In genomic region chr19:16830679-16831078, GRCh38 we compare ENCODE assay signal across 9 cellular contexts. TPM values are rescaled to one million over a fixed set of nuclear protein-coding genes. Genes with fewer than 3 reads are reported as not detected.
DNase-seq lines count a peak whose midpoint lies in the region; ATAC-seq, FAIRE-seq and TF ChIP-seq lines count a peak whose summit lies in the region.
"Had no signal": no experiment of that assay in that cellular context is flagged by ENCODE, and none has a peak within 500 bp of the region (broad histone marks: within the 10 kb centered on the region; RNA-seq: fewer than 3 reads in every experiment).

No MANE protein-coding gene starts in this region.

- H3K27ac Mint-ChIP-seq in CD4-positive, alpha-beta T cell = peak overlapping the region; percentile 85
- H3K27ac Mint-ChIP-seq in central memory CD8-positive, alpha-beta T cell (ENCODE audit: low read depth) = no peak overlapping the region
- peak overlapping the region; percentile 47 to 93 (median 88) for H3K27ac Mint-ChIP-seq in naive thymus-derived CD8-positive, alpha-beta T cell

- no peaks in the 10 kb centered on the region for H3K9me3 ChIP-seq in CD4-positive, alpha-beta T cell (ENCODE audit: control insufficient read depth, low read length)
- H3K9me3 ChIP-seq in MG63 = no peaks in the 10 kb centered on the region

- intact Hi-C loops in CD4-positive, alpha-beta T cell (cut with DNase I, micrococcal nuclease) = no loop called here

- TF ChIP-seq CTCF in CD4-positive, alpha-beta T cell (IDR thresholded peaks at IDR 0.05) = no peak
- TF ChIP-seq CTCF in D721Med (IDR thresholded peaks at IDR 0.05; ENCODE audit: insufficient read depth, missing control alignments) = no peak

- H3K4me1 Mint-ChIP-seq in CD4-positive, alpha-beta T cell (ENCODE audit: low read depth) = peaks cover 31% of the 10 kb centered on the region
- H3K4me1 Mint-ChIP-seq in central memory CD8-positive, alpha-beta T cell = peaks cover 12% of the 10 kb centered on the region
- peaks cover 9 to 43% (median 28%) of the 10 kb centered on the region in 4 donors for H3K4me1 Mint-ChIP-seq in naive thymus-derived CD8-positive, alpha-beta T cell

- CTCF ChIA-PET in CD4-positive, alpha-beta T cell (lab: Charles Lee) = no interaction called here

- DNase-seq in CD4-positive, alpha-beta T cell = no peak
- DNase-seq in MG63 = no peak
- DNase-seq in central memory CD8-positive, alpha-beta T cell (ENCODE audit: low spot score in 2 of 2) = no peak
- DNase-seq in naive thymus-derived CD8-positive, alpha-beta T cell = no peak
- no peak for DNase-seq in stimulated activated CD4-positive, alpha-beta T cell treated with anti-CD3 and anti-CD28 coated beads, Interleukin-4, amount 100 ng/mL, for 1 hour
- no peak for DNase-seq in D721Med (ENCODE audit: insufficient read length, low spot score)
- no peak for DNase-seq in NCI-H69 (lab: John Stamatoyannopoulos, UW)
- no peak for DNase-seq in NCI-H2029 treated with DMSO at 0.1 percent for 48 hours (lab: John Stamatoyannopoulos, UW)

- H3K36me3 ChIP-seq in MG63 = peaks cover 48% of the 10 kb centered on the region

- no peaks in the 10 kb centered on the region for H3K27me3 ChIP-seq in CD4-positive, alpha-beta T cell (ENCODE audit: control insufficient read depth, insufficient read depth, low read length)
- H3K27me3 ChIP-seq in MG63 = no peaks in the 10 kb centered on the region

- peaks cover 38% of the 10 kb centered on the region for H3K36me3 Mint-ChIP-seq in CD4-positive, alpha-beta T cell (ENCODE audit: low read depth)
- H3K36me3 Mint-ChIP-seq in central memory CD8-positive, alpha-beta T cell (ENCODE audit: insufficient read depth) = peaks cover 29% of the 10 kb centered on the region
- H3K36me3 Mint-ChIP-seq in naive thymus-derived CD8-positive, alpha-beta T cell = peaks cover 0 to 44% (median 9%) of the 10 kb centered on the region in 3 donors

- POLR2A ChIA-PET in CD4-positive, alpha-beta T cell (lab: Charles Lee) = no interaction called here
- POLR2A ChIA-PET in naive thymus-derived CD8-positive, alpha-beta T cell (lab: Charles Lee) = interaction anchor here (0.7 kb wide), 1 partner anchor 68 kb away, joined by 5 read pairs; no protein-coding TSS in a partner anchor

- peaks cover 15% of the 10 kb centered on the region for H3K27me3 Mint-ChIP-seq in CD4-positive, alpha-beta T cell
- H3K27me3 Mint-ChIP-seq in central memory CD8-positive, alpha-beta T cell = peaks cover 21% of the 10 kb centered on the region
- H3K27me3 Mint-ChIP-seq in naive thymus-derived CD8-positive, alpha-beta T cell = peaks cover 4 to 13% (median 7%) of the 10 kb centered on the region in 5 donors

- H3K9me3 Mint-ChIP-seq in CD4-positive, alpha-beta T cell = no peaks in the 10 kb centered on the region
- no peaks in the 10 kb centered on the region for H3K9me3 Mint-ChIP-seq in central memory CD8-positive, alpha-beta T cell
- no peaks in the 10 kb centered on the region for H3K9me3 Mint-ChIP-seq in naive thymus-derived CD8-positive, alpha-beta T cell

- H3K4me3 Mint-ChIP-seq in CD4-positive, alpha-beta T cell = peak overlapping the region; percentile 88
- peak overlapping the region; percentile 81 for H3K4me3 Mint-ChIP-seq in central memory CD8-positive, alpha-beta T cell
- H3K4me3 Mint-ChIP-seq in naive thymus-derived CD8-positive, alpha-beta T cell = peak overlapping the region; percentile 76 to 91 (median 84)

- no peak overlapping the region for H3K27ac ChIP-seq in CD4-positive, alpha-beta T cell (ENCODE audit: low read depth, low read length)

- FAIRE-seq in D721Med (lab: Jason Lieb, UNC) = no peak

- no peak for ATAC-seq in CD4-positive, alpha-beta T cell (ENCODE audit: poor library complexity)
- no peak for ATAC-seq in central memory CD8-positive, alpha-beta T cell (replicated peaks; ENCODE audit: extremely low read depth, poor library complexity, severe bottlenecking)
- ATAC-seq in naive thymus-derived CD8-positive, alpha-beta T cell = no peak

- H3K4me3 ChIP-seq in MG63 = peak overlapping the region; percentile 91

RNA-seq across cellular contexts. Expression of gene SIN3B, which starts 1.5 kb away (rescaled TPM):
- total RNA-seq in CD4-positive, alpha-beta T cell = 10 to 100 TPM; 52.4 to 53.7 TPM
- 24.3 and 44.1 TPM in 2 replicates for total RNA-seq in MG63 (2014; rRNA removed; shearing (Covaris generic); ENCODE audit: low replicate concordance)
- total RNA-seq in naive thymus-derived CD8-positive, alpha-beta T cell = 100 to 1,000 TPM in 1 of 2 experiments, 10 to 100 TPM in 1; 99.6 to 104 TPM
- polyA plus RNA-seq in naive thymus-derived CD8-positive, alpha-beta T cell = 1 to 10 TPM; 2.2 to 5.2 (median 3.2) TPM

RNA-seq across cellular contexts. Expression of gene F2RL3, which starts 58.1 kb away (rescaled TPM):
- not detected for total RNA-seq in CD4-positive, alpha-beta T cell
- not detected in 2 replicates for total RNA-seq in MG63 (2014; rRNA removed; shearing (Covaris generic); ENCODE audit: low replicate concordance)
- total RNA-seq in naive thymus-derived CD8-positive, alpha-beta T cell = not detected
- under 1 TPM in 1 of 3 donors, not detected in 2; 0.24 TPM for polyA plus RNA-seq in naive thymus-derived CD8-positive, alpha-beta T cell
- total RNA-seq: SK-MEL-5 had no signal
